14 cellular contexts compared by ENCODE assay signal in genomic region chr5:168651654-168652053, GRCh38.
DNase-seq lines count a peak whose midpoint lies in the region; ATAC-seq lines count a peak whose summit lies in the region.
"Had no signal": no experiment of that assay in that cellular context is flagged by ENCODE, and none has a peak within 500 bp of the region (broad histone marks: within the 10 kb centered on the region; RNA-seq: fewer than 3 reads in every experiment).

No MANE protein-coding gene starts in this region.

- no peak for ATAC-seq in HG03175 (IDR thresholded peaks at IDR 0.05; ENCODE audit: unreplicated experiment)

- DNase-seq in GM04503 (ENCODE audit: low read depth) (peak; percentile 72), RKO (ENCODE audit: low spot score) (peak; percentile 43), epidermal melanocyte (ENCODE audit: insufficient read length, low spot score) (peak; percentile 36), non-pigmented ciliary epithelial cell (ENCODE audit: low read depth) (peak; percentile 32), pons (ENCODE audit: low spot score) (no peak), COR-L47 (lab: John Stamatoyannopoulos, UW) (no peak)
- DNase-seq in activated CD4-positive, alpha-beta T cell treated with anti-CD3 and anti-CD28 coated beads for 4 hours: no peak
- DNase-seq: activated CD4-positive, alpha-beta T cell treated with anti-CD3 and anti-CD28 coated beads, Interleukin-2, amount 50 U/mL, for 48 hours; GDM1; kidney; NCI-H1694; Peyer's patch; psoas muscle had no signal

Comparison
In these comparisons a context has a peak if more than half of its experiments do, and no peak if none do; other contexts are left out.
1. DNase-seq: peak in GM04503 (single experiment), RKO (single experiment), epidermal melanocyte (single experiment) and non-pigmented ciliary epithelial cell (single experiment); none in pons (single experiment), COR-L47 (single experiment) and activated CD4-positive, alpha-beta T cell treated with anti-CD3 and anti-CD28 coated beads for 4 hours (0 of 2).